In genomic region chr20:5864873-5865582, GRCh38 we compare ENCODE assay signal across 13 cellular contexts. TPM values are rescaled to one million over a fixed set of nuclear protein-coding genes. Genes with fewer than 3 reads are reported as not detected.
DNase-seq lines count a peak whose midpoint lies in the region; TF ChIP-seq lines count a peak whose summit lies in the region.
"Had no signal": no experiment of that assay in that cellular context is flagged by ENCODE, and none has a peak within 500 bp of the region (broad histone marks: within the 10 kb centered on the region; RNA-seq: fewer than 3 reads in every experiment).

No MANE protein-coding gene starts in this region.

- TF ChIP-seq CTCF in AG04449 (IDR thresholded peaks at IDR 0.05; ENCODE audit: insufficient read depth, low read length, missing control alignments) (no peak), GM10248 (IDR thresholded peaks at IDR 0.05; ENCODE audit: control extremely low read depth, extremely low read depth, low read depth, missing control alignments) (no peak), hepatocyte (IDR thresholded peaks at IDR 0.05; ENCODE audit: poor library complexity) (no peak)

- H3K4me3 ChIP-seq in AG04449 (ENCODE audit: low read depth, low read length) (no peak overlapping the region), hepatocyte (no peak overlapping the region)

- H3K79me2 ChIP-seq in hepatocyte = no peaks in the 10 kb centered on the region

- H3K4me1 ChIP-seq in hepatocyte (ENCODE audit: insufficient read depth) = no peaks in the 10 kb centered on the region

- H3K27ac ChIP-seq in hepatocyte = no peak overlapping the region

- H3K9me3 ChIP-seq in hepatocyte (ENCODE audit: low read depth) = no peaks in the 10 kb centered on the region

- H2AFZ ChIP-seq in hepatocyte = no peak overlapping the region

- DNase-seq in AG04449 (ENCODE audit: low read depth, low spot score) (peak; percentile 3), HCEC 1CT (peak; percentile 46), amniotic epithelial cell (ENCODE audit: low read depth) (peak; percentile 86), hepatic stellate cell (ENCODE audit: low spot score) (peak; percentile 53), GM10248 (ENCODE audit: extremely low spot score) (no peak), SIG-M5 (lab: John Stamatoyannopoulos, UW) (no peak), hepatocyte (ENCODE audit: low spot score) (no peak), NAMALWA (ENCODE audit: low spot score) (no peak)
- DNase-seq: activated T-cell treated with anti-CD3 and anti-CD28 coated beads for 4 hours; COR-L47; Karpas-422; naive thymus-derived CD8-positive, alpha-beta T cell; NCI-H526 treated with DMSO at 0.1 percent for 48 hours had no signal

- no peaks in the 10 kb centered on the region for H3K36me3 ChIP-seq in hepatocyte (replicated peaks; ENCODE audit: insufficient read depth, low read depth)

- 76% methylated on average over 10 of the region's 10 CpGs for WGBS in hepatocyte (ENCODE audit: low lambda C conversion rate, missing lambda C conversion rate)

- POLR2A ChIA-PET in AG04449 (lab: Yijun Ruan, JAX) (no interaction called here), GM10248 (lab: Yijun Ruan, JAX) (no interaction called here)

- no peaks in the 10 kb centered on the region for H3K9me2 ChIP-seq in hepatocyte (replicated peaks; ENCODE audit: insufficient read depth)

- H4K20me1 ChIP-seq in hepatocyte (ENCODE audit: insufficient read depth, poor library complexity, severe bottlenecking) = no peaks in the 10 kb centered on the region

- no peak overlapping the region for H3K4me2 ChIP-seq in hepatocyte

- H3K27me3 ChIP-seq in hepatocyte = no peaks in the 10 kb centered on the region

- CTCF ChIA-PET in AG04449 (lab: Yijun Ruan, JAX) = interaction anchor here (0.6 kb wide), 1 partner anchor 76 kb away, joined by 3 read pairs; no protein-coding TSS in a partner anchor
- CTCF ChIA-PET in GM10248 (lab: Yijun Ruan, JAX) = interaction anchor here (0.9 to 1.0 kb wide), 2 partner anchors 11 to 345 kb away, joined by 3 read pairs; no protein-coding TSS in a partner anchor

RNA-seq across cellular contexts. Expression of gene CHGB, which starts 46.3 kb away (rescaled TPM):
- 1.3 and 1.4 TPM in 2 replicates for total RNA-seq in hepatocyte
- polyA plus RNA-seq in hepatocyte = 0.86 and 2.5 TPM in 2 replicates
- total RNA-seq: naive thymus-derived CD8-positive, alpha-beta T cell had no signal
- polyA plus RNA-seq: naive thymus-derived CD8-positive, alpha-beta T cell had no signal

Comparison
In these comparisons a context has a peak if more than half of its experiments do, and no peak if none do; other contexts are left out.
1. DNase-seq: peak in AG04449 (single experiment), HCEC 1CT (single experiment), amniotic epithelial cell (single experiment) and hepatic stellate cell (single experiment); none in GM10248 (single experiment), SIG-M5 (single experiment), hepatocyte (single experiment) and NAMALWA (single experiment).